ENCODE assay signal across 9 cellular contexts in the genomic region with DNA sequence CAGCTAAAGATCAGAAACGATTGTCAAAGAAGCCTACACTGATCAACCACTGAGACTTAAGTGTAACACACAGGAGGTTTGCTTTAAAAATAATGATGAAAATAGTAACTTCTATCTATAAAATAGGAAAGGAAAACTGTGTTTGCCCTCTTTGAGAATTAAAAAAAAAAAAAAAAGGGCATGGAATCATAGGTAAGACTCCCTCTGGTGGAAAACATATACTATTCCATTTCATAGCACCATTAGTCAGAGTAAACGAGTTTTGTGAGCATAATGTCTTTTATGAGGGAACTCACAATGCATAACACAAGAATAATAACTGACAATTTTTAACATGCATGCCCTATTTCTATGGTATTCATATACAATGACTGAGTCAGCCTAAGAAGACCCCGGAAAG. TPM values are rescaled to one million over a fixed set of nuclear protein-coding genes. Genes with fewer than 3 reads are reported as not detected.
DNase-seq lines count a peak whose midpoint lies in the region; ATAC-seq and TF ChIP-seq lines count a peak whose summit lies in the region.
"Had no signal": no experiment of that assay in that cellular context is flagged by ENCODE, and none has a peak within 500 bp of the region (broad histone marks: within the 10 kb centered on the region; RNA-seq: fewer than 3 reads in every experiment).

No MANE protein-coding gene starts in this region.

- H3K36me3 ChIP-seq in aorta (ENCODE audit: control insufficient read depth in 1 of 2, insufficient read depth in 2 of 2, low read length in 1 of 2) (peaks cover 2 to 3% of the 10 kb centered on the region in 2 donors), upper lobe of left lung (peaks cover 0 to 50% (median 18%) of the 10 kb centered on the region in 4 donors)

- TF ChIP-seq CTCF in retinal pigment epithelial cell (conservative IDR thresholded peaks at IDR 0.05; ENCODE audit: low read depth, low read length) (peak; percentile 53), upper lobe of left lung (IDR thresholded peaks at IDR 0.05) (peak in 3 of 6 experiments; percentile 20 to 32 (median 27))

- TF ChIP-seq EP300 in upper lobe of left lung (IDR thresholded peaks at IDR 0.05): no peak

- no peak for ATAC-seq in aorta (ENCODE audit: low FRiP score)
- no peak for ATAC-seq in GM19351 (IDR thresholded peaks at IDR 0.05; ENCODE audit: unreplicated experiment)
- ATAC-seq in upper lobe of left lung (ENCODE audit: low FRiP score in 2 of 2): no peak

- H3K4me3 ChIP-seq in retinal pigment epithelial cell (ENCODE audit: low read length): no peak overlapping the region
- H3K4me3 ChIP-seq in aorta (ENCODE audit: low read length in 2 of 2): no peak overlapping the region
- no peak overlapping the region for H3K4me3 ChIP-seq in upper lobe of left lung

- no peaks in the 10 kb centered on the region for H3K9me3 ChIP-seq in aorta (ENCODE audit: control insufficient read depth, low read length)
- no peaks in the 10 kb centered on the region for H3K9me3 ChIP-seq in upper lobe of left lung
- H3K9me3 ChIP-seq: neutrophil had no signal

- no peak for TF ChIP-seq POLR2A in upper lobe of left lung (IDR thresholded peaks at IDR 0.05)

- DNase-seq in NCI-H2107 treated with DMSO at 0.1 percent for 48 hours (lab: John Stamatoyannopoulos, UW; ENCODE audit: unreplicated experiment) (peak; percentile 19), NCI-H2107 (lab: John Stamatoyannopoulos, UW) (no peak), NCI-H2171 treated with DMSO at 0.1 percent for 48 hours (lab: John Stamatoyannopoulos, UW) (peak; percentile 57), dermis microvascular lymphatic vessel endothelial cell (ENCODE audit: low read depth in 2 of 2) (peak; percentile 17 to 18), retinal pigment epithelial cell (ENCODE audit: low read depth) (no peak), aorta (no peak), upper lobe of left lung (no peak)

- 52 to 53% methylated on average over 3 of the region's 3 CpGs for WGBS in aorta, 2 donors
- WGBS in upper lobe of left lung, 2 donors: 61 to 62% methylated on average over 3 of the region's 3 CpGs

- no peaks in the 10 kb centered on the region for H3K4me1 ChIP-seq in aorta (ENCODE audit: control insufficient read depth in 1 of 2, insufficient read depth in 2 of 2, low read length in 2 of 2)
- H3K4me1 ChIP-seq in upper lobe of left lung: no peaks in the 10 kb centered on the region

- intact Hi-C loops in aorta (cut with DNase I): no loop called here

- H3K27ac ChIP-seq in aorta (ENCODE audit: low read depth in 1 of 2, low read length in 2 of 2) (no peak overlapping the region), upper lobe of left lung (no peak overlapping the region)
- H3K27ac ChIP-seq: neutrophil had no signal

- H3K27me3 ChIP-seq in aorta (ENCODE audit: control insufficient read depth in 1 of 2, insufficient read depth in 2 of 2, low read length in 1 of 2): no peaks in the 10 kb centered on the region
- H3K27me3 ChIP-seq in upper lobe of left lung: no peaks in the 10 kb centered on the region
- H3K27me3 ChIP-seq: neutrophil had no signal

RNA-seq across cellular contexts. Expression of gene SLC35F5, which starts 36.3 kb away (rescaled TPM):
- total RNA-seq in dermis microvascular lymphatic vessel endothelial cell (108 and 110 TPM in 2 replicates), aorta (10 to 100 TPM; 73.5 to 82.4 TPM), upper lobe of left lung (100 to 1,000 TPM in 1 of 6 donors, 10 to 100 TPM in 5; 38.8 to 118 (median 65.8) TPM)
- polyA plus RNA-seq in aorta: 10 to 100 TPM; 17.4 to 22.6 TPM

Comparison
In these comparisons a context has a peak if more than half of its experiments do, and no peak if none do; other contexts are left out.
1. DNase-seq: peak in NCI-H2107 treated with DMSO at 0.1 percent for 48 hours (single experiment), NCI-H2171 treated with DMSO at 0.1 percent for 48 hours (single experiment) and dermis microvascular lymphatic vessel endothelial cell (2 of 2); none in NCI-H2107 (single experiment), retinal pigment epithelial cell (single experiment), aorta (0 of 2) and upper lobe of left lung (0 of 2).